ENCODE assay signal across 15 cellular contexts in genomic region chr7:106039486-106040060, GRCh38.
DNase-seq lines count a peak whose midpoint lies in the region; ATAC-seq and TF ChIP-seq lines count a peak whose summit lies in the region.
"Had no signal": no experiment of that assay in that cellular context is flagged by ENCODE, and none has a peak within 500 bp of the region (broad histone marks: within the 10 kb centered on the region; RNA-seq: fewer than 3 reads in every experiment).

No MANE protein-coding gene starts in this region.

- H3K79me2 ChIP-seq in neural progenitor cell (ENCODE audit: low read depth): no peaks in the 10 kb centered on the region

- DNase-seq in CD4-positive, alpha-beta T cell: no peak
- DNase-seq in NCI-H1694 (lab: John Stamatoyannopoulos, UW) (peak; percentile 42), endodermal cell (peak; percentile 79), neural progenitor cell (ENCODE audit: low spot score) (peak; percentile 62), cerebellar nuclear complex (lab: John Stamatoyannopoulos, UW) (no peak)
- DNase-seq in activated naive CD4-positive, alpha-beta T cell treated with Interleukin-2 at 50 U/mL for 16 hours: no peak
- no peak for DNase-seq in NK-92 treated with Interleukin-12 subunit alpha and Interleukin-12 subunit beta, amount 100 ng/mL, for 24 hours (lab: John Stamatoyannopoulos, UW)
- DNase-seq: activated naive CD4-positive, alpha-beta T cell treated with anti-CD3 and anti-CD28 coated beads for 36 hours; NCI-H2171; PC-9 had no signal

- no peaks in the 10 kb centered on the region for H3K27me3 ChIP-seq in CD4-positive, alpha-beta T cell (ENCODE audit: control insufficient read depth, insufficient read depth, low read length)
- H3K27me3 ChIP-seq in endodermal cell (ENCODE audit: control insufficient read depth, insufficient read depth, low read length, poor library complexity, severe bottlenecking): no peaks in the 10 kb centered on the region
- peaks cover 6% of the 10 kb centered on the region for H3K27me3 ChIP-seq in neural progenitor cell

- WGBS in endodermal cell (ENCODE audit: insufficient coverage in 1 of 2, insufficient read length in 1 of 2), 2 experiments: 88% methylated on average over 13 of the region's 13 CpGs

- H3K27me3 Mint-ChIP-seq in CD4-positive, alpha-beta T cell: peaks cover 4% of the 10 kb centered on the region
- H3K27me3 Mint-ChIP-seq in endodermal cell (ENCODE audit: insufficient read depth): no peaks in the 10 kb centered on the region
- H3K27me3 Mint-ChIP-seq in neural progenitor cell (ENCODE audit: insufficient read depth, low read depth): peaks cover 2% of the 10 kb centered on the region
- H3K27me3 Mint-ChIP-seq: stimulated activated naive CD8-positive, alpha-beta T cell treated with anti-CD3 and anti-CD28 coated beads, Interleukin-15, Interleukin-2, amounts not matched to agents 100 ng/mL and 50 ng/mL, for 24 hours had no signal

- H3K9me3 Mint-ChIP-seq in CD4-positive, alpha-beta T cell: no peaks in the 10 kb centered on the region
- H3K9me3 Mint-ChIP-seq in endodermal cell: no peaks in the 10 kb centered on the region
- H3K9me3 Mint-ChIP-seq in neural progenitor cell: no peaks in the 10 kb centered on the region
- H3K9me3 Mint-ChIP-seq: activated naive CD4-positive, alpha-beta T cell treated with anti-CD3 and anti-CD28 coated beads for 36 hours; CD8-positive, alpha-beta T cell; memory B cell; stimulated activated naive CD8-positive, alpha-beta T cell treated with anti-CD3 and anti-CD28 coated beads, Interleukin-15, Interleukin-2, amounts not matched to agents 100 ng/mL and 50 ng/mL, for 24 hours; T-helper 2 cell treated with Interferon-gamma antibody and Interleukin-4, amounts not matched to agents 5 μg/mL and 100 μg/mL, for 36 hours had no signal

- no peaks in the 10 kb centered on the region for H4K20me1 ChIP-seq in neural progenitor cell (ENCODE audit: low read depth)

- ATAC-seq in CD4-positive, alpha-beta T cell (ENCODE audit: poor library complexity): no peak
- ATAC-seq in esophagus mucosa: no peak

- H3K36me3 Mint-ChIP-seq in CD4-positive, alpha-beta T cell (ENCODE audit: low read depth): no peaks in the 10 kb centered on the region
- H3K36me3 Mint-ChIP-seq in endodermal cell (ENCODE audit: low read depth): no peaks in the 10 kb centered on the region
- no peaks in the 10 kb centered on the region for H3K36me3 Mint-ChIP-seq in neural progenitor cell
- H3K36me3 Mint-ChIP-seq: CD8-positive, alpha-beta T cell; memory B cell had no signal

- H3K4me3 Mint-ChIP-seq in CD4-positive, alpha-beta T cell: no peak overlapping the region
- H3K4me3 Mint-ChIP-seq in endodermal cell: no peak overlapping the region
- H3K4me3 Mint-ChIP-seq in neural progenitor cell: no peak overlapping the region
- H3K4me3 Mint-ChIP-seq: activated naive CD4-positive, alpha-beta T cell treated with anti-CD3 and anti-CD28 coated beads for 36 hours; CD8-positive, alpha-beta T cell; memory B cell; stimulated activated naive CD8-positive, alpha-beta T cell treated with anti-CD3 and anti-CD28 coated beads, Interleukin-15, Interleukin-2, amounts not matched to agents 100 ng/mL and 50 ng/mL, for 24 hours; T-helper 2 cell treated with Interferon-gamma antibody and Interleukin-4, amounts not matched to agents 5 μg/mL and 100 μg/mL, for 36 hours had no signal

- H3K9me3 ChIP-seq in CD4-positive, alpha-beta T cell (ENCODE audit: control insufficient read depth, low read length): no peaks in the 10 kb centered on the region
- no peaks in the 10 kb centered on the region for H3K9me3 ChIP-seq in endodermal cell (ENCODE audit: control insufficient read depth, low read length)
- H3K9me3 ChIP-seq in neural progenitor cell (ENCODE audit: low read depth): no peaks in the 10 kb centered on the region

- H3K4me1 ChIP-seq in endodermal cell (ENCODE audit: control insufficient read depth, insufficient read depth, low read length): no peaks in the 10 kb centered on the region
- no peaks in the 10 kb centered on the region for H3K4me1 ChIP-seq in neural progenitor cell

- H3K27ac ChIP-seq in CD4-positive, alpha-beta T cell (ENCODE audit: low read depth, low read length): no peak overlapping the region
- H3K27ac ChIP-seq in endodermal cell (ENCODE audit: low read depth, low read length) (no peak overlapping the region), neural progenitor cell (no peak overlapping the region)
- H3K27ac ChIP-seq: PC-9 had no signal

- POLR2A ChIA-PET in CD4-positive, alpha-beta T cell (lab: Charles Lee): interaction anchor here (0.9 to 4.2 kb wide), 3 partner anchors 17 to 115 kb away, joined by 3 to 30 read pairs (median 4); no protein-coding TSS in a partner anchor

- H3K4me3 ChIP-seq in endodermal cell (ENCODE audit: low read length) (no peak overlapping the region), neural progenitor cell (no peak overlapping the region)
- H3K4me3 ChIP-seq: PC-9 had no signal

- CTCF ChIA-PET in CD4-positive, alpha-beta T cell (lab: Charles Lee): no interaction called here

- H3K9ac ChIP-seq in endodermal cell (ENCODE audit: extremely low read depth, low read length, poor library complexity, severe bottlenecking): no peak overlapping the region
- H3K9ac ChIP-seq in neural progenitor cell: no peak overlapping the region

- no peak overlapping the region for H3K4me2 ChIP-seq in neural progenitor cell
- H3K4me2 ChIP-seq: PC-9 had no signal

- peaks cover 50% of the 10 kb centered on the region for H3K4me1 Mint-ChIP-seq in CD4-positive, alpha-beta T cell (ENCODE audit: low read depth)
- peaks cover 10% of the 10 kb centered on the region for H3K4me1 Mint-ChIP-seq in endodermal cell
- H3K4me1 Mint-ChIP-seq in neural progenitor cell: peaks cover 14% of the 10 kb centered on the region

- TF ChIP-seq CTCF in CD4-positive, alpha-beta T cell (IDR thresholded peaks at IDR 0.05): no peak
- TF ChIP-seq CTCF in endodermal cell (conservative IDR thresholded peaks at IDR 0.05): peak; percentile 55
- TF ChIP-seq CTCF in neural progenitor cell (IDR thresholded peaks at IDR 0.05): peak; percentile 30

- intact Hi-C loops in CD4-positive, alpha-beta T cell (cut with DNase I, micrococcal nuclease): loop anchor here (5.0 to 10.0 kb wide), 2 partner anchors 47 to 505 kb away; partner anchors contain the start of gene RINT1 (in 1 of the 2)

- H2AFZ ChIP-seq in neural progenitor cell (replicated peaks): peak overlapping the region; percentile 39
- H2AFZ ChIP-seq: PC-9 had no signal

- H3F3A ChIP-seq in neural progenitor cell (ENCODE audit: low read depth): no peaks in the 10 kb centered on the region

- H3K36me3 ChIP-seq in endodermal cell (ENCODE audit: control insufficient read depth, insufficient read depth, low read length): no peaks in the 10 kb centered on the region
- H3K36me3 ChIP-seq in neural progenitor cell: no peaks in the 10 kb centered on the region

- peak overlapping the region; percentile 67 for H3K27ac Mint-ChIP-seq in CD4-positive, alpha-beta T cell
- no peak overlapping the region for H3K27ac Mint-ChIP-seq in endodermal cell
- H3K27ac Mint-ChIP-seq in neural progenitor cell: no peak overlapping the region
- H3K27ac Mint-ChIP-seq: activated naive CD4-positive, alpha-beta T cell treated with anti-CD3 and anti-CD28 coated beads for 36 hours; CD8-positive, alpha-beta T cell; memory B cell; stimulated activated naive CD8-positive, alpha-beta T cell treated with anti-CD3 and anti-CD28 coated beads, Interleukin-15, Interleukin-2, amounts not matched to agents 100 ng/mL and 50 ng/mL, for 24 hours; T-helper 2 cell treated with Interferon-gamma antibody and Interleukin-4, amounts not matched to agents 5 μg/mL and 100 μg/mL, for 36 hours had no signal

Comparison
In these comparisons a context has a peak if more than half of its experiments do, and no peak if none do; other contexts are left out.
1. DNase-seq: peak in NCI-H1694 (single experiment), endodermal cell (single experiment) and neural progenitor cell (single experiment); none in CD4-positive, alpha-beta T cell (0 of 10), activated naive CD4-positive, alpha-beta T cell treated with Interleukin-2 at 50 U/mL for 16 hours (single experiment), cerebellar nuclear complex (0 of 2) and NK-92 treated with Interleukin-12 subunit alpha and Interleukin-12 subunit beta, amount 100 ng/mL, for 24 hours (single experiment).